ENCODE assay signal across 8 cellular contexts in genomic region chr9:78297672-78297961, GRCh38. TPM values are rescaled to one million over a fixed set of nuclear protein-coding genes. Genes with fewer than 3 reads are reported as not detected.
A peak's percentile ranks its signal among the peaks of the same experiment; 100 is the strongest.
DNase-seq lines count a peak whose midpoint lies in the region; ATAC-seq, FAIRE-seq and TF ChIP-seq lines count a peak whose summit lies in the region.

No MANE protein-coding gene starts in this region.

- peak overlapping the region; percentile 96 for H3K4me3 ChIP-seq in HUES48 (ENCODE audit: low read depth, low read length)
- peak overlapping the region; percentile 99 for H3K4me3 ChIP-seq in bronchial epithelial cell (ENCODE audit: low read depth, low read length)
- peak overlapping the region; percentile 67 to 93 for H3K4me3 ChIP-seq in muscle layer of duodenum (ENCODE audit: low read depth in 1 of 2, low read length in 2 of 2)

- H3K27me3 ChIP-seq in HUES48 (ENCODE audit: control insufficient read depth, insufficient read depth, low read length) (no peaks in the 10 kb centered on the region), bronchial epithelial cell (ENCODE audit: control insufficient read depth, insufficient read depth, low read length) (no peaks in the 10 kb centered on the region), muscle layer of duodenum (ENCODE audit: low read depth, low read length) (no peaks in the 10 kb centered on the region)

- no peak for TF ChIP-seq CTCF in bronchial epithelial cell (IDR thresholded peaks at IDR 0.05; ENCODE audit: insufficient read depth, low read length, severe bottlenecking)

- peak overlapping the region; percentile 92 for H3K27ac ChIP-seq in HUES48 (ENCODE audit: low read depth, low read length)
- no peak overlapping the region for H3K27ac ChIP-seq in muscle layer of duodenum (ENCODE audit: low read length)

- FAIRE-seq in bronchial epithelial cell (lab: Jason Lieb, UNC): no peak

- ATAC-seq in GM18519 (IDR thresholded peaks at IDR 0.05; ENCODE audit: low FRiP score, unreplicated experiment): peak; percentile 35
- no peak for ATAC-seq in HG02798 (IDR thresholded peaks at IDR 0.05; ENCODE audit: poor library complexity, unreplicated experiment)

- H3K36me3 ChIP-seq in HUES48 (ENCODE audit: control insufficient read depth, insufficient read depth, low read length) (peaks cover 43% of the 10 kb centered on the region), bronchial epithelial cell (ENCODE audit: control insufficient read depth, insufficient read depth, low read length) (peaks cover 9% of the 10 kb centered on the region), muscle layer of duodenum (ENCODE audit: control insufficient read depth in 1 of 2, insufficient read depth in 2 of 2, low read length in 2 of 2) (peaks cover 0 to 5% of the 10 kb centered on the region in 2 donors)

- H3K4me1 ChIP-seq in HUES48 (ENCODE audit: control insufficient read depth, insufficient read depth, low read length): peaks cover 18% of the 10 kb centered on the region
- H3K4me1 ChIP-seq in muscle layer of duodenum (ENCODE audit: control insufficient read depth in 1 of 2, insufficient read depth in 2 of 2, low read length in 2 of 2): peaks cover 0 to 28% of the 10 kb centered on the region in 2 donors

- H3K9ac ChIP-seq in HUES48 (ENCODE audit: low read depth, low read length): peak overlapping the region; percentile 98

- H3K9me3 ChIP-seq in HUES48 (ENCODE audit: control insufficient read depth, insufficient read depth, low read length) (no peaks in the 10 kb centered on the region), muscle layer of duodenum (ENCODE audit: control insufficient read depth in 1 of 2, low read length in 2 of 2) (no peaks in the 10 kb centered on the region)

- peak; percentile 69 for DNase-seq in bronchial epithelial cell (ENCODE audit: low read depth)
- no peak for DNase-seq in cortex of kidney (lab: John Stamatoyannopoulos, UW)
- no peak for DNase-seq in medulla oblongata (ENCODE audit: extremely low spot score)
- no peak for DNase-seq in NCI-H2107 treated with DMSO at 0.1 percent for 48 hours (lab: John Stamatoyannopoulos, UW; ENCODE audit: unreplicated experiment)

RNA-seq across cellular contexts. Expression of gene PSAT1, which starts 0.7 kb away (rescaled TPM):
- total RNA-seq in bronchial epithelial cell: 142 and 241 TPM in 2 replicates
